23 cellular contexts compared by ENCODE assay signal in genomic region chr7:122082670-122083069, GRCh38.
"Had no signal": no experiment of that assay in that cellular context is flagged by ENCODE, and none has a peak within 500 bp of the region (broad histone marks: within the 10 kb centered on the region; RNA-seq: fewer than 3 reads in every experiment).

No MANE protein-coding gene starts in this region.

- H3K27me3 ChIP-seq: brain microvascular endothelial cell, cardiac muscle cell had no signal

- H3K27ac ChIP-seq: brain microvascular endothelial cell, cardiac muscle cell had no signal

- H3K36me3 Mint-ChIP-seq: activated CD8-positive, alpha-beta memory T cell treated with anti-CD3 and anti-CD28 coated beads, Interleukin-2, amount 10 ng/mL, durations not matched to agents 7 days and 5 days had no signal

- H3K27ac Mint-ChIP-seq: activated B cell treated with CpG ODN at 0.5 μM for 24 hours; activated CD4-positive, alpha-beta T cell treated with anti-CD3 and anti-CD28 coated beads, Interleukin-2, amount 10 ng/mL, durations not matched to agents 24 days and 14 days; activated CD8-positive, alpha-beta memory T cell treated with anti-CD3 and anti-CD28 coated beads, Interleukin-2, amount 10 ng/mL, durations not matched to agents 7 days and 5 days; activated naive CD4-positive, alpha-beta T cell treated with anti-CD3 and anti-CD28 coated beads for 36 hours; activated naive CD8-positive, alpha-beta T cell; activated T-helper 17 cell treated with anti-CD3 and anti-CD28 coated beads, Interleukin-2, amount 50 U/mL, for 72 hours; T-helper 17 cell had no signal

- H3K9me3 Mint-ChIP-seq: activated B cell treated with CpG ODN at 0.5 μM for 24 hours; activated CD4-positive, alpha-beta T cell treated with anti-CD3 and anti-CD28 coated beads, Interleukin-2, amount 10 ng/mL, durations not matched to agents 24 days and 14 days; activated naive CD4-positive, alpha-beta T cell treated with anti-CD3 and anti-CD28 coated beads for 36 hours; activated T-helper 17 cell treated with anti-CD3 and anti-CD28 coated beads, Interleukin-2, amount 50 U/mL, for 72 hours had no signal

- DNase-seq: activated B cell treated with CpG ODN at 0.5 μM for 24 hours; activated CD4-positive, alpha-beta T cell treated with anti-CD3 and anti-CD28 coated beads for 1 hour; activated CD4-positive, alpha-beta T cell treated with anti-CD3 and anti-CD28 coated beads, Interleukin-2, amount 50 U/mL, for 48 hours; activated CD8-positive, alpha-beta memory T cell treated with anti-CD3 and anti-CD28 coated beads, Interleukin-2, amount 10 ng/mL, durations not matched to agents 7 days and 5 days; activated gamma-delta T cell; activated naive CD4-positive, alpha-beta T cell treated with anti-CD3 and anti-CD28 coated beads for 36 hours; activated T-cell treated with anti-CD3 and anti-CD28 coated beads, Interleukin-2, amount 50 U/mL, for 4 hours; amygdala; brain microvascular endothelial cell; NCI-H1092; NCI-H1417; NCI-H1930; NCI-H345; NCI-H510A; NCI-H526 treated with DMSO at 0.1 percent for 48 hours; NCI-H82; SIG-M5; T-helper 17 cell; T-helper 9 cell had no signal

- H3K4me3 Mint-ChIP-seq: activated B cell treated with CpG ODN at 0.5 μM for 24 hours; activated CD4-positive, alpha-beta T cell treated with anti-CD3 and anti-CD28 coated beads, Interleukin-2, amount 10 ng/mL, durations not matched to agents 24 days and 14 days; activated CD8-positive, alpha-beta memory T cell treated with anti-CD3 and anti-CD28 coated beads, Interleukin-2, amount 10 ng/mL, durations not matched to agents 7 days and 5 days; activated naive CD4-positive, alpha-beta T cell treated with anti-CD3 and anti-CD28 coated beads for 36 hours; activated naive CD8-positive, alpha-beta T cell; activated T-cell treated with anti-CD3 and anti-CD28 coated beads, Interleukin-2, amount 50 U/mL, for 4 hours; activated T-helper 17 cell treated with anti-CD3 and anti-CD28 coated beads, Interleukin-2, amount 50 U/mL, for 72 hours; T-helper 17 cell had no signal

- H3K27me3 Mint-ChIP-seq: activated B cell treated with CpG ODN at 0.5 μM for 24 hours; activated CD4-positive, alpha-beta T cell treated with anti-CD3 and anti-CD28 coated beads, Interleukin-2, amount 10 ng/mL, durations not matched to agents 24 days and 14 days; activated CD8-positive, alpha-beta memory T cell treated with anti-CD3 and anti-CD28 coated beads, Interleukin-2, amount 10 ng/mL, durations not matched to agents 7 days and 5 days; activated naive CD8-positive, alpha-beta T cell; activated T-helper 17 cell treated with anti-CD3 and anti-CD28 coated beads, Interleukin-2, amount 50 U/mL, for 72 hours; T-helper 17 cell had no signal

- H3K4me1 Mint-ChIP-seq: activated B cell treated with CpG ODN at 0.5 μM for 24 hours; activated CD4-positive, alpha-beta T cell treated with anti-CD3 and anti-CD28 coated beads, Interleukin-2, amount 10 ng/mL, durations not matched to agents 24 days and 14 days; activated CD8-positive, alpha-beta memory T cell treated with anti-CD3 and anti-CD28 coated beads, Interleukin-2, amount 10 ng/mL, durations not matched to agents 7 days and 5 days; activated T-helper 17 cell treated with anti-CD3 and anti-CD28 coated beads, Interleukin-2, amount 50 U/mL, for 72 hours; T-helper 17 cell had no signal

- H3K4me3 ChIP-seq: cardiac muscle cell had no signal
